Comparison of ENCODE assay signal across 1 cellular context in genomic region chr1:111196213-111196612, GRCh38.
A peak's percentile ranks its signal among the peaks of the same experiment; 100 is the strongest.
TF ChIP-seq lines count a peak whose summit lies in the region.

No MANE protein-coding gene starts in this region.

TF ChIP-seq in GM12878, 131 proteins besides CTCF, POLR2A, EP300 and RAD21:
- 0 out of 2 replicates have a peak, but pooled peaks have one; percentile 26 for TF ChIP-seq NR2F1 (conservative IDR thresholded peaks at IDR 0.05)
- TF ChIP-seq ZBTB33 (IDR thresholded peaks at IDR 0.05), result no peak
- TF ChIP-seq WRNIP1 (IDR thresholded peaks at IDR 0.05; ENCODE audit: borderline replicate concordance, low read depth, low read length), result 0 out of 2 replicates have a peak, but pooled peaks have one; percentile 54
- TF ChIP-seq E2F4 (IDR thresholded peaks at IDR 0.05; ENCODE audit: low read depth, low read length), result no peak
- no peak for TF ChIP-seq FOS (IDR thresholded peaks at IDR 0.05; ENCODE audit: borderline replicate concordance, extremely low read depth, insufficient read length)
- no peak for TF ChIP-seq YY1 (IDR thresholded peaks at IDR 0.05; ENCODE audit: low read depth, low read length)
- no peak for TF ChIP-seq DPF2 (IDR thresholded peaks at IDR 0.05)
- TF ChIP-seq ZNF687 (IDR thresholded peaks at IDR 0.05), result no peak
- TF ChIP-seq SPI1 (IDR thresholded peaks at IDR 0.05; ENCODE audit: borderline replicate concordance, insufficient read depth, low read depth, low read length), result no peak
- no peak for TF ChIP-seq SMAD1 (IDR thresholded peaks at IDR 0.05; ENCODE audit: low read depth, partially characterized antibody)
- TF ChIP-seq MXI1 (IDR thresholded peaks at IDR 0.05; ENCODE audit: low read depth, low read length), result no peak
- TF ChIP-seq FOXM1 (IDR thresholded peaks at IDR 0.05; ENCODE audit: low read depth, low read length), result no peak
- TF ChIP-seq BHLHE40 (IDR thresholded peaks at IDR 0.05; ENCODE audit: borderline replicate concordance in 1 of 2, low read depth in 2 of 2, low read length in 1 of 2), result no peak
- peak; percentile 67 for TF ChIP-seq POLR2AphosphoS5 (IDR thresholded peaks at IDR 0.05; ENCODE audit: low read length)
